21 cellular contexts compared by ENCODE assay signal in the genomic region with DNA sequence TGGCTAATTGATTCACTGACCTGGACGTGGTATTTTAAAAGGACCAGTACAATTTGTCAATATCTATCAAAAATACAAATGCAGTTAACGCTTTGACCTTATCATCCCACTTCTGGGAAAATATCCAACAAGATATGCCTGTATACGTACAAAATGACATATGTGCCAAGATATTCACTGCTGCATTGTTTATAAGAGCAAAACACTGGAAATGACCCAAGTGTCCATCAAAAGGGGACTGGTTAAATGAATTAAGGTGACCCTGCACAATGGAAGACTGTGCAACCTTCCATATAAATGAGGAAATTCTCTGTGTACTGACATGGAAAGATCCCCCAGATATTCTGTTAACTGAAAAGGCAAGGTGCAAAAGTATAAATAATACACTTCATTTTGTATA.
"Had no signal": no experiment of that assay in that cellular context is flagged by ENCODE, and none has a peak within 500 bp of the region (broad histone marks: within the 10 kb centered on the region; RNA-seq: fewer than 3 reads in every experiment).

No MANE protein-coding gene starts in this region.

- H3K27ac Mint-ChIP-seq: activated naive CD4-positive, alpha-beta T cell treated with anti-CD3 and anti-CD28 coated beads, Interleukin-2, amount 10 ng/mL, durations not matched to agents 7 days and 5 days; activated naive CD8-positive, alpha-beta T cell treated with anti-CD3 and anti-CD28 coated beads, Interleukin-2, amount 50 U/mL, for 24 hours; naive thymus-derived CD8-positive, alpha-beta T cell had no signal

- H3K36me3 Mint-ChIP-seq: activated naive CD4-positive, alpha-beta T cell treated with anti-CD3 and anti-CD28 coated beads, Interleukin-2, amount 10 ng/mL, durations not matched to agents 7 days and 5 days had no signal

- H3K27me3 Mint-ChIP-seq: activated naive CD4-positive, alpha-beta T cell treated with anti-CD3 and anti-CD28 coated beads, Interleukin-2, amount 10 ng/mL, durations not matched to agents 7 days and 5 days; activated naive CD8-positive, alpha-beta T cell treated with anti-CD3 and anti-CD28 coated beads, Interleukin-2, amount 50 U/mL, for 24 hours; naive thymus-derived CD8-positive, alpha-beta T cell had no signal

- DNase-seq: activated CD4-positive, alpha-beta T cell treated with anti-CD3 and anti-CD28 coated beads, Interleukin-2, amount 50 U/mL, for 1 hour; activated CD4-positive, CD25-positive, alpha-beta regulatory T cell treated with anti-CD3 and anti-CD28 coated beads, Interleukin-2, amount 50 U/mL, for 72 hours; activated CD8-positive, alpha-beta memory T cell treated with anti-CD3 and anti-CD28 coated beads, Interleukin-2, amount 50 U/mL, for 4 hours; activated effector memory CD4-positive, alpha-beta T cell treated with Interleukin-2 at 50 U/mL for 16 hours; activated naive CD4-positive, alpha-beta T cell treated with anti-CD3 and anti-CD28 coated beads, Interleukin-2, amount 10 ng/mL, durations not matched to agents 7 days and 5 days; activated naive CD8-positive, alpha-beta T cell treated with anti-CD3 and anti-CD28 coated beads, Interleukin-2, amount 50 U/mL, for 24 hours; activated T-cell treated with anti-CD3 and anti-CD28 coated beads, Interleukin-2, amount 50 U/mL, for 48 hours; aorta; cortex of kidney; effector CD4-positive, alpha-beta T cell; mesendoderm; naive thymus-derived CD8-positive, alpha-beta T cell; stimulated activated CD4-positive, alpha-beta T cell treated with anti-CD3 and anti-CD28 coated beads, Interleukin-12 subunit alpha, Interleukin-12 subunit beta, amount 100 ng/mL, for 4 hours; stimulated activated CD4-positive, alpha-beta T cell treated with anti-CD3 and anti-CD28 coated beads, Interleukin-1b, Interleukin-23, amount 100 ng/mL, for 48 hours; stimulated activated CD8-positive, alpha-beta memory T cell treated with anti-CD3 and anti-CD28 coated beads, Interleukin-4, amount 100 ng/mL, for 48 hours; stimulated activated naive CD4-positive, alpha-beta T cell; T1000; thyroid gland had no signal

- H3K27ac ChIP-seq: neutrophil, thyroid gland, VCaP had no signal

- ATAC-seq: activated naive CD8-positive, alpha-beta T cell treated with anti-CD3 and anti-CD28 coated beads, Interleukin-2, amount 50 U/mL, for 24 hours; esophagus mucosa; naive thymus-derived CD8-positive, alpha-beta T cell had no signal

- H3K4me3 ChIP-seq: thyroid gland had no signal

- H3K9me3 Mint-ChIP-seq: activated naive CD4-positive, alpha-beta T cell treated with anti-CD3 and anti-CD28 coated beads, Interleukin-2, amount 10 ng/mL, durations not matched to agents 7 days and 5 days; activated naive CD8-positive, alpha-beta T cell treated with anti-CD3 and anti-CD28 coated beads, Interleukin-2, amount 50 U/mL, for 24 hours; naive thymus-derived CD8-positive, alpha-beta T cell had no signal

- H3K9me3 ChIP-seq: neutrophil, thyroid gland had no signal

- H3K27me3 ChIP-seq: neutrophil, thyroid gland had no signal

- H3K36me3 ChIP-seq: neutrophil, thyroid gland had no signal

- H3K4me3 Mint-ChIP-seq: activated naive CD4-positive, alpha-beta T cell treated with anti-CD3 and anti-CD28 coated beads, Interleukin-2, amount 10 ng/mL, durations not matched to agents 7 days and 5 days; activated naive CD8-positive, alpha-beta T cell treated with anti-CD3 and anti-CD28 coated beads, Interleukin-2, amount 50 U/mL, for 24 hours; naive thymus-derived CD8-positive, alpha-beta T cell had no signal
